20 cellular contexts compared by ENCODE assay signal in genomic region chr3:185942396-185942795, GRCh38. TPM values are rescaled to one million over a fixed set of nuclear protein-coding genes. Genes with fewer than 3 reads are reported as not detected.
A peak's percentile ranks its signal among the peaks of the same experiment; 100 is the strongest.
DNase-seq lines count a peak whose midpoint lies in the region; ATAC-seq and TF ChIP-seq lines count a peak whose summit lies in the region.
"Had no signal": no experiment of that assay in that cellular context is flagged by ENCODE, and none has a peak within 500 bp of the region (broad histone marks: within the 10 kb centered on the region; RNA-seq: fewer than 3 reads in every experiment).

No MANE protein-coding gene starts in this region.

- H3K36me3 Mint-ChIP-seq in CD4-positive, alpha-beta T cell (ENCODE audit: low read depth), result peaks cover 8% of the 10 kb centered on the region
- H3K36me3 Mint-ChIP-seq in chondrocyte (ENCODE audit: low read depth), result peaks cover 3% of the 10 kb centered on the region
- peaks cover 14% of the 10 kb centered on the region for H3K36me3 Mint-ChIP-seq in effector memory CD8-positive, alpha-beta T cell (ENCODE audit: insufficient read depth)

- TF ChIP-seq CTCF in CD4-positive, alpha-beta T cell (IDR thresholded peaks at IDR 0.05), result no peak
- TF ChIP-seq CTCF in MM.1S (IDR thresholded peaks at IDR 0.05; ENCODE audit: low read length) (no peak), chondrocyte (IDR thresholded peaks at IDR 0.05) (no peak), thoracic aorta (IDR thresholded peaks at IDR 0.05) (no peak)

- no peaks in the 10 kb centered on the region for H3K9me3 ChIP-seq in CD4-positive, alpha-beta T cell (ENCODE audit: control insufficient read depth, low read length)
- H3K9me3 ChIP-seq in MM.1S (replicated peaks; ENCODE audit: insufficient read depth, low read length) (no peaks in the 10 kb centered on the region), thoracic aorta (no peaks in the 10 kb centered on the region), aorta (ENCODE audit: control insufficient read depth, low read length) (no peaks in the 10 kb centered on the region)
- H3K9me3 ChIP-seq: gastroesophageal sphincter, suprapubic skin had no signal

- H3K4me3 ChIP-seq in MM.1S (ENCODE audit: low read length) (no peak overlapping the region), thoracic aorta (no peak overlapping the region), aorta (ENCODE audit: low read length in 2 of 2) (no peak overlapping the region)
- H3K4me3 ChIP-seq: gastroesophageal sphincter, hepatocyte, lung had no signal

- POLR2A ChIA-PET in CD4-positive, alpha-beta T cell (lab: Charles Lee), result interaction anchor here (2.0 to 2.4 kb wide), 3 partner anchors 11 to 17 kb away, joined by 10 to 25 read pairs (median 25); no protein-coding TSS in a partner anchor

- H3K27ac Mint-ChIP-seq in CD4-positive, alpha-beta T cell, result no peak overlapping the region
- H3K27ac Mint-ChIP-seq in chondrocyte (ENCODE audit: unreplicated experiment), result peak overlapping the region; percentile 87
- H3K27ac Mint-ChIP-seq in effector memory CD8-positive, alpha-beta T cell, result peak overlapping the region in 1 of 2 donors; percentile 15
- H3K27ac Mint-ChIP-seq: natural killer cell; stimulated activated effector memory CD8-positive, alpha-beta T cell treated with anti-CD3 and anti-CD28 coated beads, Interleukin-12 subunit alpha, Interleukin-12 subunit beta, amount 100 ng/mL, for 72 hours had no signal

- H2AFZ ChIP-seq in MM.1S (ENCODE audit: low read length), result peak overlapping the region; percentile 43

- peak overlapping the region; percentile 58 for H3K4me2 ChIP-seq in MM.1S (ENCODE audit: low read depth, low read length)

- no peaks in the 10 kb centered on the region for H4K20me1 ChIP-seq in MM.1S (ENCODE audit: insufficient read depth, low read length)

- H3K36me3 ChIP-seq in MM.1S (replicated peaks; ENCODE audit: insufficient read depth, low read length), result no peaks in the 10 kb centered on the region
- H3K36me3 ChIP-seq in thoracic aorta, result no peaks in the 10 kb centered on the region
- no peaks in the 10 kb centered on the region for H3K36me3 ChIP-seq in aorta (ENCODE audit: control insufficient read depth in 1 of 2, insufficient read depth in 2 of 2, low read length in 1 of 2)
- H3K36me3 ChIP-seq: gastroesophageal sphincter, suprapubic skin had no signal

- no peaks in the 10 kb centered on the region for H3K27me3 Mint-ChIP-seq in CD4-positive, alpha-beta T cell
- peaks cover 4% of the 10 kb centered on the region for H3K27me3 Mint-ChIP-seq in chondrocyte (ENCODE audit: low read depth)
- peaks cover 7 to 13% of the 10 kb centered on the region in 2 donors for H3K27me3 Mint-ChIP-seq in effector memory CD8-positive, alpha-beta T cell

- intact Hi-C loops in CD4-positive, alpha-beta T cell (cut with DNase I, micrococcal nuclease), result loop anchor here (5.0 to 10.0 kb wide), 3 partner anchors 35 to 658 kb away; partner anchors contain the start of gene TMEM41A (in 1 of the 2)
- intact Hi-C loops in aorta (cut with DNase I), result no loop called here

- H3K9me2 ChIP-seq in MM.1S (replicated peaks; ENCODE audit: insufficient read depth, low read length), result no peaks in the 10 kb centered on the region

- H3K27ac ChIP-seq in CD4-positive, alpha-beta T cell (ENCODE audit: low read depth, low read length), result no peak overlapping the region
- H3K27ac ChIP-seq in MM.1S (ENCODE audit: low read length) (peak overlapping the region; percentile 50; the same call in 1 of the 2 replicates), thoracic aorta (peak overlapping the region; percentile 18 to 75), aorta (ENCODE audit: low read depth in 1 of 2, low read length in 2 of 2) (no peak overlapping the region)
- H3K27ac ChIP-seq: WERI-Rb-1 had no signal

- peaks cover 4% of the 10 kb centered on the region for H3K79me2 ChIP-seq in MM.1S (ENCODE audit: low read length)

- no peaks in the 10 kb centered on the region for H3K27me3 ChIP-seq in CD4-positive, alpha-beta T cell (ENCODE audit: control insufficient read depth, insufficient read depth, low read length)
- no peaks in the 10 kb centered on the region for H3K27me3 ChIP-seq in MM.1S (replicated peaks; ENCODE audit: insufficient read depth, low read length)
- no peaks in the 10 kb centered on the region for H3K27me3 ChIP-seq in thoracic aorta (replicated peaks; ENCODE audit: insufficient read depth)
- H3K27me3 ChIP-seq in aorta (ENCODE audit: control insufficient read depth in 1 of 2, insufficient read depth in 2 of 2, low read length in 1 of 2), result no peaks in the 10 kb centered on the region
- H3K27me3 ChIP-seq: hepatocyte, suprapubic skin had no signal

- H3K9me3 Mint-ChIP-seq in CD4-positive, alpha-beta T cell, result no peaks in the 10 kb centered on the region
- peaks cover 3% of the 10 kb centered on the region for H3K9me3 Mint-ChIP-seq in chondrocyte (ENCODE audit: low read depth)
- H3K9me3 Mint-ChIP-seq in effector memory CD8-positive, alpha-beta T cell, result no peaks in the 10 kb centered on the region
- H3K9me3 Mint-ChIP-seq: natural killer cell; stimulated activated effector memory CD8-positive, alpha-beta T cell treated with anti-CD3 and anti-CD28 coated beads, Interleukin-12 subunit alpha, Interleukin-12 subunit beta, amount 100 ng/mL, for 72 hours had no signal

- WGBS in aorta, 2 donors, result 97 to 98% methylated on average over 3 of the region's 3 CpGs

- H3K4me1 Mint-ChIP-seq in CD4-positive, alpha-beta T cell (ENCODE audit: low read depth), result peaks cover 29% of the 10 kb centered on the region
- H3K4me1 Mint-ChIP-seq in chondrocyte (ENCODE audit: low read depth), result peaks cover 18% of the 10 kb centered on the region
- peaks cover 5 to 9% of the 10 kb centered on the region in 2 donors for H3K4me1 Mint-ChIP-seq in effector memory CD8-positive, alpha-beta T cell (ENCODE audit: low read depth in 2 of 2)

- CTCF ChIA-PET in CD4-positive, alpha-beta T cell (lab: Charles Lee), result interaction anchor here (1.5 to 2.5 kb wide), 4 partner anchors 11 to 675 kb away, joined by 8 to 24 read pairs (median 15); no protein-coding TSS in a partner anchor

- DNase-seq in CD4-positive, alpha-beta T cell, result no peak
- DNase-seq in MM.1S, result no peak
- DNase-seq in chondrocyte (ENCODE audit: low spot score), result no peak
- no peak for DNase-seq in thoracic aorta (ENCODE audit: low spot score)
- no peak for DNase-seq in middle frontal gyrus (ENCODE audit: extremely low spot score, low spot score)
- DNase-seq in effector memory CD8-positive, alpha-beta T cell, result no peak
- DNase-seq in aorta, result no peak
- DNase-seq: activated gamma-delta T cell treated with Interleukin-2 at 50 U/mL for 16 hours; activated T-cell treated with anti-CD3 and anti-CD28 coated beads, Interleukin-2, amount 50 U/mL, for 4 hours; natural killer cell; NCI-H146; occipital lobe; stimulated activated CD4-positive, alpha-beta T cell treated with anti-CD3 and anti-CD28 coated beads, Interleukin-15, amount 100 ng/mL, for 24 hours; T-helper 9 cell; WERI-Rb-1 had no signal

- H3K9ac ChIP-seq in MM.1S (ENCODE audit: low read length), result peak overlapping the region; percentile 9; the same call in 1 of the 2 replicates

- ATAC-seq in CD4-positive, alpha-beta T cell (ENCODE audit: poor library complexity), result no peak
- ATAC-seq in thoracic aorta (ENCODE audit: insufficient number of reproducible peaks, low FRiP score, low read depth), result no peak
- ATAC-seq in effector memory CD8-positive, alpha-beta T cell (replicated peaks), result no peak
- ATAC-seq in aorta (ENCODE audit: low FRiP score), result no peak
- ATAC-seq: natural killer cell had no signal

- peak overlapping the region; percentile 46 for H3K4me3 Mint-ChIP-seq in CD4-positive, alpha-beta T cell
- no peak overlapping the region for H3K4me3 Mint-ChIP-seq in chondrocyte (ENCODE audit: unreplicated experiment)
- peak overlapping the region in 1 of 2 donors; percentile 1 for H3K4me3 Mint-ChIP-seq in effector memory CD8-positive, alpha-beta T cell
- H3K4me3 Mint-ChIP-seq: activated T-cell treated with anti-CD3 and anti-CD28 coated beads, Interleukin-2, amount 50 U/mL, for 4 hours; natural killer cell; stimulated activated effector memory CD8-positive, alpha-beta T cell treated with anti-CD3 and anti-CD28 coated beads, Interleukin-12 subunit alpha, Interleukin-12 subunit beta, amount 100 ng/mL, for 72 hours had no signal

- H3K4me1 ChIP-seq in MM.1S (ENCODE audit: low read length) (peaks cover 19% of the 10 kb centered on the region), thoracic aorta (ENCODE audit: control insufficient read depth in 1 of 2, low read depth in 2 of 2) (peaks cover 0 to 14% of the 10 kb centered on the region in 2 donors), aorta (ENCODE audit: control insufficient read depth in 1 of 2, insufficient read depth in 2 of 2, low read length in 2 of 2) (no peaks in the 10 kb centered on the region)

- H3F3A ChIP-seq in MM.1S (ENCODE audit: insufficient read depth, low read length), result peaks cover 14% of the 10 kb centered on the region

RNA-seq across cellular contexts. Expression of gene TRA2B, which starts 4.6 kb away (rescaled TPM):
- total RNA-seq in CD4-positive, alpha-beta T cell, result 100 to 1,000 TPM; 549 to 585 TPM
- total RNA-seq in chondrocyte (75.7 to 117 TPM (median 85.8 TPM) in 3 replicates), thoracic aorta (100 to 1,000 TPM; 137 to 267 TPM), aorta (100 to 1,000 TPM; 104 to 150 TPM)
- polyA plus RNA-seq in aorta, result 10 to 100 TPM; 77.4 to 77.9 TPM

Comparison
In these comparisons a context has a peak if more than half of its experiments do, and no peak if none do; other contexts are left out.
1. H3K27ac ChIP-seq: peak in MM.1S (single experiment) and thoracic aorta (2 of 2); none in CD4-positive, alpha-beta T cell (single experiment) and aorta (0 of 2).
2. intact Hi-C loops: an anchor here in CD4-positive, alpha-beta T cell (5.0 to 10.0 kb wide); none called in aorta.